ENCODE assay signal across 8 cellular contexts in the genomic region with DNA sequence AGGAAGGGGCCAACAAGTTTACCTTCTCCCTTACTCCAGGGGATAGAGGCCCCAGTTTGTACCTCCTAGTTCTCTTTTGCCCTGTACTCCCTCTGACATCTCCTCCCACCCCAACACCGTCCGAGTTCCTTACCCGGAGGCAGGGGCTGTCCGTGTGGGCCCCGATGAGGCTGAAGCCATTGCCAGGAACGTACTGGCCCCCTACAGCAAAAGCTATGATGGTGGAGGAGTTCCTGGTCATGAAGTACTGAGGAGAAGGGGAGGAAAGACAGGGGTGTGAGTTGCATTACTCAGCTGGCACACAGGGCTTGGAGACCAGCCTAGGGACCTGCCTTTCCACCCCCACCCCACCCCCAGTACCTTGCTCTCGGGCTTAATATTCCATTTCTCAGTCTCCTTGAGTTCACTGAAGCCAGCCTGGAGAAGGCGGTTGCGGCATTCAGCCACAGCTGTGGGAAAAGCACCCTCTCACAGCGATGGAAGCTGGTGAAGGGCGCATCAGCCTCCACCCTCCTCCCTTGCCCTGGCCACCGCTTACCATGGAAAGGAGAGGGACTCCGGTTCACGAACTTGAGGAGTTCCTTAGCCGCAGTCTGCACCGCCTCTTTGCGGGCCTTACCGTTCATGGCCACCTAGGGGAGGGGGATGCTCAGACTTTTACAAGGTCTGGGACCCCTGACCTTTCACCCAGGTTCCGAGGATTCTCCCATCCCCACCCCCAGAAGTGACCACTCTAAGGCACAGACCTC. TPM values are rescaled to one million over a fixed set of nuclear protein-coding genes. Genes with fewer than 3 reads are reported as not detected.
A peak's percentile ranks its signal among the peaks of the same experiment; 100 is the strongest.
DNase-seq lines count a peak whose midpoint lies in the region; ATAC-seq and TF ChIP-seq lines count a peak whose summit lies in the region.

No MANE protein-coding gene starts in this region.

- peaks cover 5% of the 10 kb centered on the region; the same call in 1 of the 2 replicates for H3K4me1 ChIP-seq in SJCRH30

- ATAC-seq in HG02798 (IDR thresholded peaks at IDR 0.05; ENCODE audit: poor library complexity, unreplicated experiment): no peak
- ATAC-seq in GM21381 (IDR thresholded peaks at IDR 0.05; ENCODE audit: unreplicated experiment): no peak

- DNase-seq in ELR (ENCODE audit: low read depth): peak; percentile 19
- DNase-seq in SJCRH30: no peak
- DNase-seq in epithelial cell of proximal tubule (ENCODE audit: low read depth): no peak
- DNase-seq in progenitor cell of endocrine pancreas (ENCODE audit: low spot score, unreplicated experiment): no peak
- no peak for DNase-seq in Kasumi-1 (lab: John Stamatoyannopoulos, UW)
- no peak for DNase-seq in NCI-H774 (lab: John Stamatoyannopoulos, UW)

- H3K4me3 Mint-ChIP-seq in progenitor cell of endocrine pancreas (ENCODE audit: low read depth): peak overlapping the region; percentile 89

- H3K9me3 Mint-ChIP-seq in progenitor cell of endocrine pancreas (ENCODE audit: low read depth): no peaks in the 10 kb centered on the region

- H3K9me3 ChIP-seq in SJCRH30 (replicated peaks): no peaks in the 10 kb centered on the region

- TF ChIP-seq CTCF in epithelial cell of proximal tubule (conservative IDR thresholded peaks at IDR 0.05; ENCODE audit: low read depth, low read length) (no peak), progenitor cell of endocrine pancreas (IDR thresholded peaks at IDR 0.05; ENCODE audit: unreplicated experiment) (no peak)

- peaks cover 3% of the 10 kb centered on the region for H3K4me1 Mint-ChIP-seq in progenitor cell of endocrine pancreas (ENCODE audit: low read depth)

- no peaks in the 10 kb centered on the region for H3K27me3 ChIP-seq in SJCRH30

- H3K36me3 ChIP-seq in SJCRH30: peaks cover 5% of the 10 kb centered on the region; the same call in 1 of the 2 replicates

- peak overlapping the region; percentile 64 for H3K27ac ChIP-seq in SJCRH30

- H3K27ac Mint-ChIP-seq in progenitor cell of endocrine pancreas: peak overlapping the region; percentile 95

- H3K4me3 ChIP-seq in SJCRH30 (peak overlapping the region; percentile 85), epithelial cell of proximal tubule (ENCODE audit: low read depth, low read length) (peak overlapping the region; percentile 90)

- H3K36me3 Mint-ChIP-seq in progenitor cell of endocrine pancreas (ENCODE audit: insufficient read depth): peaks cover 11% of the 10 kb centered on the region

- no peaks in the 10 kb centered on the region for H3K27me3 Mint-ChIP-seq in progenitor cell of endocrine pancreas

RNA-seq across cellular contexts. Expression of gene DNPEP, which starts 1.0 kb away (rescaled TPM):
- total RNA-seq in SJCRH30 (2014; rRNA removed; shearing (Covaris generic)): 29.5 and 33.1 TPM in 2 replicates
- total RNA-seq in epithelial cell of proximal tubule (40.0 and 54.0 TPM in 2 replicates), progenitor cell of endocrine pancreas (36.0 and 47.0 TPM in 2 replicates)

RNA-seq across cellular contexts. Expression of gene DES, which starts 31.5 kb away (rescaled TPM):
- 331 and 376 TPM in 2 replicates for total RNA-seq in SJCRH30 (2014; rRNA removed; shearing (Covaris generic))
- total RNA-seq in epithelial cell of proximal tubule (not detected in 2 replicates), progenitor cell of endocrine pancreas (not detected in 2 replicates)

RNA-seq across cellular contexts. Expression of gene SPEG, which starts 47.9 kb away (rescaled TPM):
- total RNA-seq in SJCRH30 (2014; rRNA removed; shearing (Covaris generic)): 21.3 and 26.2 TPM in 2 replicates
- total RNA-seq in epithelial cell of proximal tubule (4.6 and 28.3 TPM in 2 replicates), progenitor cell of endocrine pancreas (15.1 and 15.5 TPM in 2 replicates)

RNA-seq across cellular contexts. Expression of gene RESP18, which starts 54.2 kb away (rescaled TPM):
- total RNA-seq in SJCRH30 (2014; rRNA removed; shearing (Covaris generic)): not detected in 2 replicates
- total RNA-seq in epithelial cell of proximal tubule (not detected in 2 replicates), progenitor cell of endocrine pancreas (not detected in 2 replicates)

Comparison
In these comparisons a context has a peak if more than half of its experiments do, and no peak if none do; other contexts are left out.
1. RNA of gene DES, which starts 31.5 kb away (total RNA-seq): 331 to 376 TPM in SJCRH30; not detected in progenitor cell of endocrine pancreas and not detected in epithelial cell of proximal tubule; every median in the first group is over 100 times any median in the second.